Comparison of ENCODE assay signal across 2 cellular contexts in the genomic region with DNA sequence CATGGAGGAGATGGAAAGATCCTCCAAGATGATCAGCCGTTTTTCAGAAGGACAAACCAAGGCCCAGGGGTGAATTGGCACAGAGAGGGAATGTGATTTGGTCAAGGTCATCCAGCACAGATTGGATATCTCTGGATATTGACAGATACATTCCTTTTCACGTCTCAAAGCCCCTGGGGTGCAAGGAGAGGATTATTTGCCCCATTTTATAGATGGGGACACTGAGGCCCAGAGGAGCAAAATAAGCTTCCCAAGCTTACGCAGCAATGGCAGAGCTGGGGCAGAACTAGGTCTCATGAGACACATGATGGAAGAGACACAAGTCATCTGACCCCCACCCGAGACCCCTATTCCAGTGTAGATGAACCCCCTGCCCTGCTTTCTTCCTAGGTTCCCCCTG.
TF ChIP-seq lines count a peak whose summit lies in the region.

No MANE protein-coding gene starts in this region.

TF ChIP-seq in IMR-90, 13 proteins besides CTCF, POLR2A, EP300 and RAD21:
- no peak for TF ChIP-seq MAZ (IDR thresholded peaks at IDR 0.05; ENCODE audit: borderline replicate concordance, low read depth, low read length)
- no peak for TF ChIP-seq BHLHE40 (IDR thresholded peaks at IDR 0.05; ENCODE audit: low read depth, low read length)
- TF ChIP-seq USF2 (IDR thresholded peaks at IDR 0.05; ENCODE audit: low read depth, low read length) = no peak
- no peak for TF ChIP-seq RFX5 (IDR thresholded peaks at IDR 0.05; ENCODE audit: low read depth, low read length)
- TF ChIP-seq, protein P1, sequence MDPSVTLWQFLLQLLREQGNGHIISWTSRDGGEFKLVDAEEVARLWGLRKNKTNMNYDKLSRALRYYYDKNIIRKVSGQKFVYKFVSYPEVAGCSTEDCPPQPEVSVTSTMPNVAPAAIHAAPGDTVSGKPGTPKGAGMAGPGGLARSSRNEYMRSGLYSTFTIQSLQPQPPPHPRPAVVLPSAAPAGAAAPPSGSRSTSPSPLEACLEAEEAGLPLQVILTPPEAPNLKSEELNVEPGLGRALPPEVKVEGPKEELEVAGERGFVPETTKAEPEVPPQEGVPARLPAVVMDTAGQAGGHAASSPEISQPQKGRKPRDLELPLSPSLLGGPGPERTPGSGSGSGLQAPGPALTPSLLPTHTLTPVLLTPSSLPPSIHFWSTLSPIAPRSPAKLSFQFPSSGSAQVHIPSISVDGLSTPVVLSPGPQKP (IDR thresholded peaks at IDR 0.05; ENCODE audit: borderline replicate concordance, low read depth, low read length) = no peak
- no peak for TF ChIP-seq MXI1 (IDR thresholded peaks at IDR 0.05; ENCODE audit: borderline replicate concordance, low read depth, low read length)
- no peak for TF ChIP-seq FOS (IDR thresholded peaks at IDR 0.05; ENCODE audit: low read depth, low read length)
- no peak for TF ChIP-seq CEBPB (IDR thresholded peaks at IDR 0.05; ENCODE audit: low read depth, low read length)
- TF ChIP-seq NFE2L2 (IDR thresholded peaks at IDR 0.05; ENCODE audit: low read depth, low read length) = no peak
TF ChIP-seq in IMR-90: peak in this region for 0.

TF ChIP-seq in K562, 482 proteins besides CTCF, POLR2A, EP300 and RAD21:
- TF ChIP-seq KDM1A (IDR thresholded peaks at IDR 0.05) (peak; percentile 54 to 66; a peak in 3 of 4 replicates), RBM25 (IDR thresholded peaks at IDR 0.05; ENCODE audit: low read depth, low read length, severe bottlenecking) (peak; percentile 75), ZBTB17 (CRISPR knock-in tag; IDR thresholded peaks at IDR 0.05) (no peak), ADNP (tag; IDR thresholded peaks at IDR 0.05) (peak; percentile 74), PHB2 (IDR thresholded peaks at IDR 0.05; ENCODE audit: low read depth) (no peak), CAMTA2 (CRISPR knock-in tag; conservative IDR thresholded peaks at IDR 0.05) (no peak), BCOR (IDR thresholded peaks at IDR 0.05) (peak; percentile 84), RCOR1 (IDR thresholded peaks at IDR 0.05; ENCODE audit: borderline replicate concordance in 1 of 2, low read depth in 2 of 2, low read length in 2 of 2) (0 out of 4 replicates have a peak, but pooled peaks of 1 of the 2 experiments have one; percentile 30), ZNF583 (CRISPR knock-in tag; IDR thresholded peaks at IDR 0.05) (no peak), HDAC2 (IDR thresholded peaks at IDR 0.05) (peak; percentile 58; the same call in 1 of the 2 replicates), HMGN3 (IDR thresholded peaks at IDR 0.05; ENCODE audit: borderline replicate concordance, extremely low read depth, insufficient read length, low read depth, low read length) (no peak)
- TF ChIP-seq, protein P2, sequence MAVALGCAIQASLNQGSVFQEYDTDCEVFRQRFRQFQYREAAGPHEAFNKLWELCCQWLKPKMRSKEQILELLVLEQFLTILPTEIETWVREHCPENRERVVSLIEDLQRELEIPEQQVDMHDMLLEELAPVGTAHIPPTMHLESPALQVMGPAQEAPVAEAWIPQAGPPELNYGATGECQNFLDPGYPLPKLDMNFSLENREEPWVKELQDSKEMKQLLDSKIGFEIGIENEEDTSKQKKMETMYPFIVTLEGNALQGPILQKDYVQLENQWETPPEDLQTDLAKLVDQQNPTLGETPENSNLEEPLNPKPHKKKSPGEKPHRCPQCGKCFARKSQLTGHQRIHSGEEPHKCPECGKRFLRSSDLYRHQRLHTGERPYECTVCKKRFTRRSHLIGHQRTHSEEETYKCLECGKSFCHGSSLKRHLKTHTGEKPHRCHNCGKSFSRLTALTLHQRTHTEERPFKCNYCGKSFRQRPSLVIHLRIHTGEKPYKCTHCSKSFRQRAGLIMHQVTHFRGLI (CRISPR knock-in tag; IDR thresholded peaks at IDR 0.05) = no peak
